Comparison of ENCODE assay signal across 8 cellular contexts in the genomic region with DNA sequence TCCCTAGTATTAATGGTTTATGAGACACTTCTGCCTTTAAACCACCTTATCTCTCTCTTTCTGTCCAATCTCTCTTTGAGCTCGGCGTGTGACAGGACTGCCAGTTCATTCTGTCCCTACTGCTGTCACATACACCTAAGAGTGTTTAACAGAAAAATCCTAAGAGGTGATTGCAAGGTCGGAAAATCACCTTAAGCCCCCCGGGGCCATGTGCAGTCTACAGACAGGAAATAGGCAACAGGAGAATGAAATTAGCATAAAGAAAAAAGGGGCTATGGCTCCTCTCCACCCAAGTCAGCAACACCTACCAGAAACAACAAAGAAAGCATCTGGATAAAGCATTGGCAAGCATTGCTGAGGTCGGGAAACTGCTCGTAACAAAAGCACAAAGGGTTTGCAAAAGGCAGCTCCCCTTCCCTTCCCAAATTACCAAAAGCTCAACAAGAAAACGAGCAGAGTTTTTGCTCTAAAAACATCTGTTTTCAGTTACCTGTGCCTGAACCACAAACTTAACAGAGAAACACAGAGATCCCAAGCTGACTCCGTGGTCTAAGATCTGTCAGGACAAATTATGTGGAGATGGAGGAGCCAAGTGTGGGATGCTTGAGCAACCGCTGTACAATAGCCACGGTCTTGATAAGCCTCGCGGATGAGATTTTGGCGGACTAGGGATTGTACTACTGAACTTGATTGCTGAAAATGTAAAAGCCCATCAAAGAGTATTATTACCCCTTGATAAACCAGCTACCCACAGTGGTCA. TPM values are rescaled to one million over a fixed set of nuclear protein-coding genes. Genes with fewer than 3 reads are reported as not detected.
DNase-seq lines count a peak whose midpoint lies in the region; ATAC-seq, FAIRE-seq and TF ChIP-seq lines count a peak whose summit lies in the region.
"Had no signal": no experiment of that assay in that cellular context is flagged by ENCODE, and none has a peak within 500 bp of the region (broad histone marks: within the 10 kb centered on the region; RNA-seq: fewer than 3 reads in every experiment).

No MANE protein-coding gene starts in this region.

- H3K9me3 Mint-ChIP-seq in astrocyte (ENCODE audit: unreplicated experiment) (peaks cover 5% of the 10 kb centered on the region), osteocyte (ENCODE audit: unreplicated experiment) (no peaks in the 10 kb centered on the region)

- no peak overlapping the region for H3K4me2 ChIP-seq in astrocyte (ENCODE audit: low read length)

- H3K36me3 Mint-ChIP-seq in astrocyte (ENCODE audit: low read depth, unreplicated experiment) = no peaks in the 10 kb centered on the region
- no peaks in the 10 kb centered on the region for H3K36me3 Mint-ChIP-seq in osteocyte (ENCODE audit: unreplicated experiment)

- H3K27ac ChIP-seq in astrocyte (ENCODE audit: low read depth, low read length) = no peak overlapping the region

- H3K27ac Mint-ChIP-seq in astrocyte (ENCODE audit: unreplicated experiment) = no peak overlapping the region
- H3K27ac Mint-ChIP-seq in osteocyte (ENCODE audit: unreplicated experiment) = peak overlapping the region; percentile 55

- H3K27me3 ChIP-seq in astrocyte (ENCODE audit: insufficient read depth, low read length) = no peaks in the 10 kb centered on the region

- H4K20me1 ChIP-seq in astrocyte (ENCODE audit: insufficient read depth, low read length) = peaks cover 9% of the 10 kb centered on the region

- H3K27me3 Mint-ChIP-seq in astrocyte (ENCODE audit: low read depth, unreplicated experiment) = no peaks in the 10 kb centered on the region
- H3K27me3 Mint-ChIP-seq in osteocyte (ENCODE audit: unreplicated experiment) = no peaks in the 10 kb centered on the region

- no peaks in the 10 kb centered on the region for H3K9me3 ChIP-seq in astrocyte (ENCODE audit: insufficient read depth, low read depth, low read length)
- H3K9me3 ChIP-seq: HAP-1 had no signal

- ATAC-seq in GM18907 (IDR thresholded peaks at IDR 0.05; ENCODE audit: unreplicated experiment) (peak; percentile 55), HG03378 (IDR thresholded peaks at IDR 0.05; ENCODE audit: unreplicated experiment) (peak; percentile 65)

- TF ChIP-seq CTCF in astrocyte (IDR thresholded peaks at IDR 0.05; ENCODE audit: insufficient read depth, low read depth, low read length) (no peak), osteocyte (IDR thresholded peaks at IDR 0.05) (no peak)

- H3K36me3 ChIP-seq in astrocyte (ENCODE audit: insufficient read depth, low read length) = no peaks in the 10 kb centered on the region
- H3K36me3 ChIP-seq: HAP-1 had no signal

- H3K4me1 ChIP-seq in astrocyte (ENCODE audit: insufficient read depth, low read length) = no peaks in the 10 kb centered on the region
- H3K4me1 ChIP-seq: HAP-1 had no signal

- H3K4me1 Mint-ChIP-seq in astrocyte (ENCODE audit: low read depth, unreplicated experiment) (peaks cover 3% of the 10 kb centered on the region), osteocyte (ENCODE audit: unreplicated experiment) (peaks cover 26% of the 10 kb centered on the region)

- DNase-seq in astrocyte (ENCODE audit: low read depth) (peak; percentile 71), osteocyte (ENCODE audit: extremely low spot score, unreplicated experiment) (no peak), HPDE6-E6E7 (ENCODE audit: extremely low spot score) (no peak), middle frontal gyrus (ENCODE audit: extremely low spot score, low spot score) (no peak)
- DNase-seq in stimulated activated CD4-positive, alpha-beta T cell treated with anti-CD3 and anti-CD28 coated beads, Interleukin-2, amount 100 ng/mL, for 48 hours = no peak

- H3K4me3 Mint-ChIP-seq in astrocyte (ENCODE audit: unreplicated experiment) (no peak overlapping the region), osteocyte (ENCODE audit: unreplicated experiment) (no peak overlapping the region)

- no peak overlapping the region for H3K4me3 ChIP-seq in astrocyte (ENCODE audit: insufficient read depth, low read depth, low read length)
- H3K4me3 ChIP-seq: HAP-1 had no signal

- H3K9ac ChIP-seq in astrocyte (ENCODE audit: low read length) = no peak overlapping the region

- H2AFZ ChIP-seq in astrocyte (ENCODE audit: low read depth, low read length) = no peak overlapping the region

- no peaks in the 10 kb centered on the region for H3K79me2 ChIP-seq in astrocyte (ENCODE audit: insufficient read depth, low read length)

- no peak for FAIRE-seq in astrocyte (lab: Jason Lieb, UNC)

RNA-seq across cellular contexts. Expression of a gene that starts 30.4 kb away (rescaled TPM):
- total RNA-seq in astrocyte (7.2 and 7.8 TPM in 2 replicates), osteocyte (14.3 and 16.6 TPM in 2 replicates)
